Comparison of ENCODE assay signal across 8 cellular contexts in genomic region chr14:91177073-91177796, GRCh38.
DNase-seq lines count a peak whose midpoint lies in the region; ATAC-seq and TF ChIP-seq lines count a peak whose summit lies in the region.

No MANE protein-coding gene starts in this region.

- no peak overlapping the region for H3K27ac ChIP-seq in CD4-positive, alpha-beta T cell (ENCODE audit: low read depth, low read length)
- no peak overlapping the region for H3K27ac ChIP-seq in mammary epithelial cell (ENCODE audit: insufficient read depth, low read depth, low read length)

- H2AFZ ChIP-seq in mammary epithelial cell (ENCODE audit: low read depth, low read length): no peak overlapping the region

- BruUV-seq in mammary epithelial cell (replicated peaks; lab: Mats Ljungman, UMichigan): no TSS peak

- H3K4me3 ChIP-seq in H7 (ENCODE audit: insufficient read depth, low read depth, low read length): no peak overlapping the region
- no peak overlapping the region for H3K4me3 ChIP-seq in mammary epithelial cell (replicated peaks in 1 of 3; ENCODE audit: insufficient read depth in 1 of 3, low read depth in 2 of 3, low read length in 3 of 3)

- intact Hi-C loops in CD4-positive, alpha-beta T cell (cut with DNase I, micrococcal nuclease): loop anchor here (1.0 to 5.0 kb wide), 2 partner anchors 90 to 109 kb away; no protein-coding TSS in a partner anchor
- intact Hi-C loops in mammary epithelial cell (cut with micrococcal nuclease): loop anchor here (1.0 to 5.0 kb wide), 2 partner anchors 109 to 240 kb away; partner anchors contain the start of gene CCDC88C

- H3K36me3 ChIP-seq in H7 (replicated peaks; ENCODE audit: control insufficient read depth, insufficient read depth, low read length) (peaks cover 2% of the 10 kb centered on the region), mammary epithelial cell (ENCODE audit: insufficient read depth, low read length) (peaks cover 4% of the 10 kb centered on the region)

- H3K4me2 ChIP-seq in mammary epithelial cell (ENCODE audit: insufficient read depth, low read depth, low read length): no peak overlapping the region

- peak; percentile 93 for ATAC-seq in CD4-positive, alpha-beta T cell (ENCODE audit: poor library complexity)
- ATAC-seq in WTC11 (peak; percentile 61), left lobe of liver (peak; percentile 76), GM19397 (IDR thresholded peaks at IDR 0.05; ENCODE audit: unreplicated experiment) (no peak)

- H3K79me2 ChIP-seq in mammary epithelial cell (ENCODE audit: insufficient read depth, low read length): no peaks in the 10 kb centered on the region

- TF ChIP-seq CTCF in CD4-positive, alpha-beta T cell (IDR thresholded peaks at IDR 0.05): peak; percentile 91
- peak; percentile 75 for TF ChIP-seq CTCF in WTC11 (IDR thresholded peaks at IDR 0.05)
- TF ChIP-seq CTCF in mammary epithelial cell (conservative IDR thresholded peaks at IDR 0.05 in 1 of 2, IDR thresholded peaks at IDR 0.05 in 1 of 2; ENCODE audit: extremely low read depth in 1 of 2, insufficient read depth in 1 of 2, low read depth in 1 of 2, low read length in 2 of 2): peak; percentile 75 to 89

- dilution Hi-C loops in mammary epithelial cell (cut with HindIII; ENCODE audit: low sequenced_read_pairs): no loop called here

- CTCF ChIA-PET in CD4-positive, alpha-beta T cell (lab: Charles Lee): interaction anchor here (0.7 to 7.7 kb wide), 33 partner anchors 9 to 278 kb away, joined by 3 to 103 read pairs (median 4); partner anchors contain the start of gene GPR68
- CTCF ChIA-PET in WTC11 (lab: Charles Lee): interaction anchor here (0.6 to 5.0 kb wide), 30 partner anchors 9 to 274 kb away, joined by 3 to 62 read pairs (median 4); partner anchors contain the start of genes DGLUCY, GPR68 and RPS6KA5
- CTCF ChIA-PET in mammary epithelial cell (lab: Charles Lee; ENCODE audit: low non-redundant PET): interaction anchor here (0.6 to 1.0 kb wide), 3 partner anchors 73 to 110 kb away, joined by 3 to 8 read pairs (median 4); no protein-coding TSS in a partner anchor

- H3K4me3 Mint-ChIP-seq in CD4-positive, alpha-beta T cell: no peak overlapping the region
- no peak overlapping the region for H3K4me3 Mint-ChIP-seq in WTC11

- in situ Hi-C loops in mammary epithelial cell (cut with MboI; ENCODE audit: low sequenced_read_pairs in 2 of 2): loop anchor here (5.0 kb wide), 3 partner anchors 105 to 275 kb away; no protein-coding TSS in a partner anchor

- no peaks in the 10 kb centered on the region for H3K4me1 ChIP-seq in mammary epithelial cell (ENCODE audit: insufficient read depth, low read length)

- no peaks in the 10 kb centered on the region for H4K20me1 ChIP-seq in mammary epithelial cell (ENCODE audit: insufficient read depth, low read length)

- H3K27me3 Mint-ChIP-seq in CD4-positive, alpha-beta T cell: no peaks in the 10 kb centered on the region
- H3K27me3 Mint-ChIP-seq in WTC11 (ENCODE audit: low read depth): no peaks in the 10 kb centered on the region

- H3K9me3 ChIP-seq in CD4-positive, alpha-beta T cell (ENCODE audit: control insufficient read depth, low read length): no peaks in the 10 kb centered on the region
- H3K9me3 ChIP-seq in mammary epithelial cell (replicated peaks; ENCODE audit: insufficient read depth, low read length): no peaks in the 10 kb centered on the region

- no peaks in the 10 kb centered on the region for H3K27me3 ChIP-seq in CD4-positive, alpha-beta T cell (ENCODE audit: control insufficient read depth, insufficient read depth, low read length)
- H3K27me3 ChIP-seq in H7 (ENCODE audit: control insufficient read depth, insufficient read depth, low read length) (no peaks in the 10 kb centered on the region), mammary epithelial cell (ENCODE audit: insufficient read depth, low read length) (no peaks in the 10 kb centered on the region)

- H3K36me3 Mint-ChIP-seq in CD4-positive, alpha-beta T cell (ENCODE audit: low read depth): peaks cover 55% of the 10 kb centered on the region
- peaks cover 10% of the 10 kb centered on the region for H3K36me3 Mint-ChIP-seq in WTC11

- no peak overlapping the region for H3K9ac ChIP-seq in mammary epithelial cell (ENCODE audit: insufficient read depth, low read length)

- H3K27ac Mint-ChIP-seq in CD4-positive, alpha-beta T cell: peak overlapping the region; percentile 47
- no peak overlapping the region; the same call in 1 of the 2 replicates for H3K27ac Mint-ChIP-seq in WTC11

- H3K9me3 Mint-ChIP-seq in CD4-positive, alpha-beta T cell: no peaks in the 10 kb centered on the region
- no peaks in the 10 kb centered on the region for H3K9me3 Mint-ChIP-seq in WTC11

- POLR2A ChIA-PET in CD4-positive, alpha-beta T cell (lab: Charles Lee): interaction anchor here (0.8 to 4.1 kb wide), 14 partner anchors 17 to 275 kb away, joined by 3 to 25 read pairs (median 5); partner anchors contain the start of gene GPR68
- POLR2A ChIA-PET in WTC11 (lab: Charles Lee): interaction anchor here (0.7 kb wide), 1 partner anchor 109 kb away, joined by 3 read pairs; no protein-coding TSS in a partner anchor

- H3K4me1 Mint-ChIP-seq in CD4-positive, alpha-beta T cell (ENCODE audit: low read depth): peaks cover 17% of the 10 kb centered on the region
- H3K4me1 Mint-ChIP-seq in WTC11: no peaks in the 10 kb centered on the region

- 61% methylated on average over 10 of the region's 10 CpGs for WGBS in mammary epithelial cell (ENCODE audit: low coverage, missing lambda C conversion rate)

- DNase-seq in CD4-positive, alpha-beta T cell: peak; percentile 47 to 64 (median 57)
- peak; percentile 77 for DNase-seq in H7
- peak; percentile 34 for DNase-seq in NCI-H2196 (lab: John Stamatoyannopoulos, UW; ENCODE audit: unreplicated experiment)
- peak; percentile 41 for DNase-seq in WTC11 (ENCODE audit: low spot score)
- peak; percentile 55 for DNase-seq in mammary epithelial cell
- no peak for DNase-seq in left lobe of liver (ENCODE audit: low spot score)
- DNase-seq in stimulated activated CD4-positive, alpha-beta T cell treated with anti-CD3 and anti-CD28 coated beads, Interleukin-4, amount 100 ng/mL, for 48 hours (ENCODE audit: low read depth in 2 of 2): peak; percentile 43 to 44

TF ChIP-seq in WTC11, 78 proteins besides CTCF, POLR2A, EP300 and RAD21 (continues in another document):
- TF ChIP-seq HMGXB4 (CRISPR knock-in tag; IDR thresholded peaks at IDR 0.05): no peak
- TF ChIP-seq EMX1 (CRISPR knock-in tag; IDR thresholded peaks at IDR 0.05): no peak
- TF ChIP-seq ZSCAN18 (CRISPR knock-in tag; IDR thresholded peaks at IDR 0.05): no peak
- no peak for TF ChIP-seq ZNF219 (CRISPR knock-in tag; IDR thresholded peaks at IDR 0.05; ENCODE audit: borderline replicate concordance)
- no peak for TF ChIP-seq MAX (CRISPR knock-in tag; IDR thresholded peaks at IDR 0.05)
- no peak for TF ChIP-seq FOXJ3 (CRISPR knock-in tag; IDR thresholded peaks at IDR 0.05; ENCODE audit: borderline replicate concordance)
- TF ChIP-seq TP53 (CRISPR knock-in tag; IDR thresholded peaks at IDR 0.05): no peak
- no peak for TF ChIP-seq GTF2I (CRISPR knock-in tag; conservative IDR thresholded peaks at IDR 0.05)
- TF ChIP-seq TEAD1 (CRISPR knock-in tag; IDR thresholded peaks at IDR 0.05): no peak
- TF ChIP-seq RORB (CRISPR knock-in tag; IDR thresholded peaks at IDR 0.05): no peak
- no peak for TF ChIP-seq CREM (CRISPR knock-in tag; IDR thresholded peaks at IDR 0.05)
